21 cellular contexts compared by ENCODE assay signal in the genomic region with DNA sequence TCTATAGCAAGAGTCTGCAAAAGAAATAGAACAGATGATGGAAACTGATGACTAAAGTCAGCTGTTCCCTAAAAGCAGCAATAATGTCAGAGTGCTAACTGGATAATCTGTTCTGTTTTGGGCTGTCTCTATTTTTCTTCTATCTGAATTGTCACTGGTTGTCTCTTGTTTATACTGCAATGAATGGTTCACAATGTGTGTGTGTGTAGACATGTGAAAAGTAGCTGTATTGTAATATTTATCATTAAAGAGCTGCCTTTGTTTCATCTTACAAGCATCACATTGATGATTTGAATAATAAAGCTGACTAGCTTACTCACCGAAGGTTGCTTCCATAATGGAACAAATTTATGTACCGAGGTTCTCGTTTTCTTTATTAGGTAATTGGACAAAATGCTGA.
DNase-seq lines count a peak whose midpoint lies in the region; ATAC-seq lines count a peak whose summit lies in the region.
"Had no signal": no experiment of that assay in that cellular context is flagged by ENCODE, and none has a peak within 500 bp of the region (broad histone marks: within the 10 kb centered on the region; RNA-seq: fewer than 3 reads in every experiment).

No MANE protein-coding gene starts in this region.

- H3K27ac Mint-ChIP-seq in activated T-helper 1 cell treated with anti-CD3 and anti-CD28 coated beads, Interleukin-12 subunit alpha, Interleukin-12 subunit beta, Interleukin-2, Interleukin-4 antibody, amounts not matched to agents 30 ng/mL and 10 ng/mL and 1 ng/mL, durations not matched to agents 14 hours and 24 hours and 36 hours, result no peak overlapping the region
- H3K27ac Mint-ChIP-seq: CD4-positive, CD25-positive, alpha-beta regulatory T cell; HFFc6 had no signal

- peaks cover 2% of the 10 kb centered on the region for H3K9me3 Mint-ChIP-seq in activated T-helper 1 cell treated with anti-CD3 and anti-CD28 coated beads, Interleukin-12 subunit alpha, Interleukin-12 subunit beta, Interleukin-2, Interleukin-4 antibody, amounts not matched to agents 30 ng/mL and 10 ng/mL and 1 ng/mL, durations not matched to agents 14 hours and 24 hours and 36 hours
- H3K9me3 Mint-ChIP-seq: HFFc6 had no signal

- no peaks in the 10 kb centered on the region for H3K36me3 Mint-ChIP-seq in activated T-helper 1 cell treated with anti-CD3 and anti-CD28 coated beads, Interleukin-12 subunit alpha, Interleukin-12 subunit beta, Interleukin-2, Interleukin-4 antibody, amounts not matched to agents 30 ng/mL and 10 ng/mL and 1 ng/mL, durations not matched to agents 14 hours and 24 hours and 36 hours (ENCODE audit: low read depth)
- H3K36me3 Mint-ChIP-seq: CD4-positive, CD25-positive, alpha-beta regulatory T cell had no signal

- no peak for ATAC-seq in HG03378 (IDR thresholded peaks at IDR 0.05; ENCODE audit: unreplicated experiment)
- ATAC-seq: PC-3, Right ventricle myocardium inferior had no signal

- intact Hi-C loops in activated T-helper 1 cell treated with anti-CD3 and anti-CD28 coated beads, Interleukin-12 subunit alpha, Interleukin-12 subunit beta, Interleukin-2, Interleukin-4 antibody, amounts not matched to agents 30 ng/mL and 10 ng/mL and 1 ng/mL, durations not matched to agents 14 hours and 24 hours and 36 hours (cut with micrococcal nuclease), result no loop called here

- no peaks in the 10 kb centered on the region for H3K4me1 Mint-ChIP-seq in activated T-helper 1 cell treated with anti-CD3 and anti-CD28 coated beads, Interleukin-12 subunit alpha, Interleukin-12 subunit beta, Interleukin-2, Interleukin-4 antibody, amounts not matched to agents 30 ng/mL and 10 ng/mL and 1 ng/mL, durations not matched to agents 14 hours and 24 hours and 36 hours (ENCODE audit: low read depth)
- H3K4me1 Mint-ChIP-seq: CD4-positive, CD25-positive, alpha-beta regulatory T cell had no signal

- DNase-seq in LHCN-M2 (ENCODE audit: low read depth) (peak; percentile 14), foreskin melanocyte (peak; percentile 74), midbrain (lab: John Stamatoyannopoulos, UW) (peak; percentile 77), superior temporal gyrus (ENCODE audit: extremely low spot score) (peak; percentile 94), HuH-7 (ENCODE audit: low spot score) (no peak)
- no peak for DNase-seq in activated T-helper 1 cell treated with anti-CD3 and anti-CD28 coated beads, Interleukin-12 subunit alpha, Interleukin-12 subunit beta, Interleukin-2, Interleukin-4 antibody, amounts not matched to agents 30 ng/mL and 10 ng/mL and 1 ng/mL, durations not matched to agents 14 hours and 24 hours and 36 hours (ENCODE audit: low spot score)
- DNase-seq: Caco-2; CD4-positive, CD25-positive, alpha-beta regulatory T cell; GOT3; HFFc6; KBM-7; MG63; NCI-H1105 treated with DMSO at 0.1 percent for 48 hours; NCI-H2029; NCI-H446; NCI-H524 treated with DMSO at 0.1 percent for 48 hours; NCI-H774; PC-3; SJCRH30 had no signal

- no peak overlapping the region for H3K4me3 Mint-ChIP-seq in activated T-helper 1 cell treated with anti-CD3 and anti-CD28 coated beads, Interleukin-12 subunit alpha, Interleukin-12 subunit beta, Interleukin-2, Interleukin-4 antibody, amounts not matched to agents 30 ng/mL and 10 ng/mL and 1 ng/mL, durations not matched to agents 14 hours and 24 hours and 36 hours
- H3K4me3 Mint-ChIP-seq: CD4-positive, CD25-positive, alpha-beta regulatory T cell; HFFc6 had no signal

- no peaks in the 10 kb centered on the region for H3K27me3 Mint-ChIP-seq in activated T-helper 1 cell treated with anti-CD3 and anti-CD28 coated beads, Interleukin-12 subunit alpha, Interleukin-12 subunit beta, Interleukin-2, Interleukin-4 antibody, amounts not matched to agents 30 ng/mL and 10 ng/mL and 1 ng/mL, durations not matched to agents 14 hours and 24 hours and 36 hours (ENCODE audit: insufficient read depth)
- H3K27me3 Mint-ChIP-seq: CD4-positive, CD25-positive, alpha-beta regulatory T cell had no signal

Comparison
In these comparisons a context has a peak if more than half of its experiments do, and no peak if none do; other contexts are left out.
1. DNase-seq: peak in LHCN-M2 (single experiment), foreskin melanocyte (single experiment), midbrain (single experiment) and superior temporal gyrus (single experiment); none in HuH-7 (single experiment) and activated T-helper 1 cell treated with anti-CD3 and anti-CD28 coated beads, Interleukin-12 subunit alpha, Interleukin-12 subunit beta, Interleukin-2, Interleukin-4 antibody, amounts not matched to agents 30 ng/mL and 10 ng/mL and 1 ng/mL, durations not matched to agents 14 hours and 24 hours and 36 hours (single experiment).